In the genomic region with DNA sequence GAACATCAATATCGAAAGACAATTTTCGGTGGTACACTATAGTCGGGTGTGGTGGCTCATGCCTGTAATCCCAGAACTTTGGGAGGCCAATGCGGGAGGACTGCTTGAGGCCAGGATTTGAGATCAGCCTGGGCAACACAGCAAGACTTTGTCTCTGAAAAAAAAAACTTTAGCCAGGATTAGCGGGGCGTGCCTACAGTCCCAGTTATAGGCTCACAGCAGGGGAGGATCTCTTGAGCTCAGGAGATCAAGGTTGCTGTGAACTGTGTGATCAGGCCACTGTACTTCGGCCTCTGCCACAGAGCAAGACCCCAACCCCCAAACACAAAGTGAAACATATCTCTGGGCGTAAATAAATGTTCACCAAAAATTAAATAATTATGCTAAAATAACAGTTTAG, we compare ENCODE assay signal across 1 cellular context.
TF ChIP-seq lines count a peak whose summit lies in the region.

No MANE protein-coding gene starts in this region.

TF ChIP-seq in A549, 52 proteins besides CTCF, POLR2A, EP300 and RAD21 (continued from another document):
- TF ChIP-seq, protein P1, sequence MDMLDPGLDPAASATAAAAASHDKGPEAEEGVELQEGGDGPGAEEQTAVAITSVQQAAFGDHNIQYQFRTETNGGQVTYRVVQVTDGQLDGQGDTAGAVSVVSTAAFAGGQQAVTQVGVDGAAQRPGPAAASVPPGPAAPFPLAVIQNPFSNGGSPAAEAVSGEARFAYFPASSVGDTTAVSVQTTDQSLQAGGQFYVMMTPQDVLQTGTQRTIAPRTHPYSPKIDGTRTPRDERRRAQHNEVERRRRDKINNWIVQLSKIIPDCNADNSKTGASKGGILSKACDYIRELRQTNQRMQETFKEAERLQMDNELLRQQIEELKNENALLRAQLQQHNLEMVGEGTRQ (IDR thresholded peaks at IDR 0.05): no peak
- TF ChIP-seq, protein P2, sequence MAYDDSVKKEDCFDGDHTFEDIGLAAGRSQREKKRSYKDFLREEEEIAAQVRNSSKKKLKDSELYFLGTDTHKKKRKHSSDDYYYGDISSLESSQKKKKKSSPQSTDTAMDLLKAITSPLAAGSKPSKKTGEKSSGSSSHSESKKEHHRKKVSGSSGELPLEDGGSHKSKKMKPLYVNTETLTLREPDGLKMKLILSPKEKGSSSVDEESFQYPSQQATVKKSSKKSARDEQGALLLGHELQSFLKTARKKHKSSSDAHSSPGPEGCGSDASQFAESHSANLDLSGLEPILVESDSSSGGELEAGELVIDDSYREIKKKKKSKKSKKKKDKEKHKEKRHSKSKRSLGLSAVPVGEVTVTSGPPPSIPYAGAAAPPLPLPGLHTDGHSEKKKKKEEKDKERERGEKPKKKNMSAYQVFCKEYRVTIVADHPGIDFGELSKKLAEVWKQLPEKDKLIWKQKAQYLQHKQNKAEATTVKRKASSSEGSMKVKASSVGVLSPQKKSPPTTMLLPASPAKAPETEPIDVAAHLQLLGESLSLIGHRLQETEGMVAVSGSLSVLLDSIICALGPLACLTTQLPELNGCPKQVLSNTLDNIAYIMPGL (CRISPR knock-in tag; IDR thresholded peaks at IDR 0.05; ENCODE audit: borderline replicate concordance): no peak
TF ChIP-seq in A549: peak in this region for 0.
